ENCODE assay signal across 1 cellular context in genomic region chr7:47787249-47788069, GRCh38.
TF ChIP-seq lines count a peak whose summit lies in the region.

No MANE protein-coding gene starts in this region.

TF ChIP-seq in SK-N-SH treated with all-trans-retinoic acid at 6 μM for 48 hours, 23 proteins besides CTCF, POLR2A, EP300 and RAD21 (continued from another document):
- no peak for TF ChIP-seq TSHZ2 (CRISPR knock-in tag; IDR thresholded peaks at IDR 0.05)
- peak; percentile 96 for TF ChIP-seq CSDC2 (CRISPR knock-in tag; IDR thresholded peaks at IDR 0.05)
TF ChIP-seq in SK-N-SH treated with all-trans-retinoic acid at 6 μM for 48 hours: peak in this region for 4.
